8 cellular contexts compared by ENCODE assay signal in genomic region chr15:98801234-98801561, GRCh38.
DNase-seq lines count a peak whose midpoint lies in the region; ATAC-seq and TF ChIP-seq lines count a peak whose summit lies in the region.

No MANE protein-coding gene starts in this region.

- H3K4me1 ChIP-seq in right atrium auricular region, result peaks cover 0 to 68% of the 10 kb centered on the region in 2 donors
- H3K4me1 ChIP-seq in adipocyte (ENCODE audit: control insufficient read depth, insufficient read depth, low read length), result peaks cover 25% of the 10 kb centered on the region
- H3K4me1 ChIP-seq in mesenchymal stem cell (ENCODE audit: control insufficient read depth, insufficient read depth, low read depth, low read length), result peaks cover 33% of the 10 kb centered on the region
- H3K4me1 ChIP-seq in uterus, result peaks cover 18 to 22% of the 10 kb centered on the region in 2 donors

- peak overlapping the region; percentile 66 for H4K8ac ChIP-seq in mesenchymal stem cell (ENCODE audit: low read length)

- H2BK5ac ChIP-seq in mesenchymal stem cell (ENCODE audit: low read depth, low read length, poor library complexity, severe bottlenecking), result no peak overlapping the region

- H3K9me3 ChIP-seq in right atrium auricular region (no peaks in the 10 kb centered on the region), adipocyte (ENCODE audit: control insufficient read depth, low read length) (no peaks in the 10 kb centered on the region), mesenchymal stem cell (ENCODE audit: control insufficient read depth, low read length) (no peaks in the 10 kb centered on the region), uterus (no peaks in the 10 kb centered on the region)

- H3K36me3 ChIP-seq in right atrium auricular region, result no peaks in the 10 kb centered on the region
- no peaks in the 10 kb centered on the region for H3K36me3 ChIP-seq in adipocyte (ENCODE audit: control insufficient read depth, insufficient read depth, low read length, severe bottlenecking)
- H3K36me3 ChIP-seq in mesenchymal stem cell (ENCODE audit: control insufficient read depth in 1 of 2, insufficient read depth in 2 of 2, low read depth in 1 of 2, low read length in 2 of 2), result no peaks in the 10 kb centered on the region
- no peaks in the 10 kb centered on the region for H3K36me3 ChIP-seq in uterus

- H2BK120ac ChIP-seq in mesenchymal stem cell (ENCODE audit: low read depth, low read length), result peak overlapping the region; percentile 39

- H3K9ac ChIP-seq in adipocyte (ENCODE audit: low read length) (peak overlapping the region; percentile 27), mesenchymal stem cell (ENCODE audit: low read length) (no peak overlapping the region)

- H3K23ac ChIP-seq in mesenchymal stem cell (ENCODE audit: low read length in 2 of 2), result no peak overlapping the region

- H3K27me3 ChIP-seq in right atrium auricular region (no peaks in the 10 kb centered on the region), adipocyte (replicated peaks; ENCODE audit: control insufficient read depth, insufficient read depth, low read length) (no peaks in the 10 kb centered on the region), mesenchymal stem cell (ENCODE audit: control insufficient read depth in 1 of 2, insufficient read depth in 1 of 2, low read length in 2 of 2) (no peaks in the 10 kb centered on the region), uterus (no peaks in the 10 kb centered on the region)

- no peak for TF ChIP-seq CTCF in right atrium auricular region (IDR thresholded peaks at IDR 0.05)
- TF ChIP-seq CTCF in uterus (IDR thresholded peaks at IDR 0.05), result no peak

- WGBS in mesenchymal stem cell, result 47% methylated on average over 6 of the region's 6 CpGs

- H3K14ac ChIP-seq in mesenchymal stem cell (ENCODE audit: low read length in 2 of 2), result no peak overlapping the region

- H3K27ac ChIP-seq in right atrium auricular region (peak overlapping the region; percentile 71 to 72), mesenchymal stem cell (ENCODE audit: low read length, poor library complexity, severe bottlenecking) (peak overlapping the region; percentile 90), uterus (peak overlapping the region; percentile 22 to 71)

- DNase-seq in right atrium auricular region (ENCODE audit: low spot score), result no peak
- DNase-seq in Right ventricle myocardium superior, result no peak
- no peak for DNase-seq in adipocyte (ENCODE audit: low read depth)
- DNase-seq in mesenchymal stem cell, result no peak
- DNase-seq in uterus, result no peak
- no peak for DNase-seq in OCI-M1 (lab: John Stamatoyannopoulos, UW)
- DNase-seq in MV-4-11 (lab: John Stamatoyannopoulos, UW), result no peak

- H3K4me2 ChIP-seq in mesenchymal stem cell (ENCODE audit: low read length, poor library complexity, severe bottlenecking), result no peak overlapping the region

- peak overlapping the region; percentile 4 to 55 for H2BK12ac ChIP-seq in mesenchymal stem cell (ENCODE audit: low read length in 2 of 2)

- H3K18ac ChIP-seq in mesenchymal stem cell (ENCODE audit: low read depth in 1 of 2, low read length in 2 of 2), result peak overlapping the region; percentile 87 to 90

- H3K4ac ChIP-seq in mesenchymal stem cell (ENCODE audit: low read depth in 1 of 2, low read length in 2 of 2), result peak overlapping the region; percentile 55 to 56

- ATAC-seq in Right ventricle myocardium superior (ENCODE audit: poor library complexity) (no peak), GM19455 (IDR thresholded peaks at IDR 0.05; ENCODE audit: unreplicated experiment) (no peak)

- intact Hi-C loops in Right ventricle myocardium superior (cut with DNase I) (no loop called here), uterus (cut with DNase I; ENCODE audit: low total_unique reads) (no loop called here)

- H3K4me3 ChIP-seq in right atrium auricular region, result no peak overlapping the region
- peak overlapping the region; percentile 65 for H3K4me3 ChIP-seq in adipocyte (ENCODE audit: low read length)
- peak overlapping the region in 1 of 2 experiments; percentile 59 for H3K4me3 ChIP-seq in mesenchymal stem cell (ENCODE audit: insufficient read depth in 1 of 2, low read depth in 1 of 2, low read length in 2 of 2)
- no peak overlapping the region for H3K4me3 ChIP-seq in uterus

- no peak overlapping the region for H2AFZ ChIP-seq in mesenchymal stem cell (ENCODE audit: low read depth, low read length)

- H3K79me1 ChIP-seq in mesenchymal stem cell (replicated peaks; ENCODE audit: low read length, poor library complexity, severe bottlenecking), result peaks cover 28% of the 10 kb centered on the region

- no peak for TF ChIP-seq POLR2A in uterus (IDR thresholded peaks at IDR 0.05)

- H2BK15ac ChIP-seq in mesenchymal stem cell (ENCODE audit: low read depth, poor library complexity, severe bottlenecking), result no peak overlapping the region

- peak overlapping the region; percentile 73 for H2AK5ac ChIP-seq in mesenchymal stem cell (ENCODE audit: low read length, severe bottlenecking)

- H4K91ac ChIP-seq in mesenchymal stem cell (ENCODE audit: low read length), result peak overlapping the region; percentile 30
